8 cellular contexts compared by ENCODE assay signal in the genomic region with DNA sequence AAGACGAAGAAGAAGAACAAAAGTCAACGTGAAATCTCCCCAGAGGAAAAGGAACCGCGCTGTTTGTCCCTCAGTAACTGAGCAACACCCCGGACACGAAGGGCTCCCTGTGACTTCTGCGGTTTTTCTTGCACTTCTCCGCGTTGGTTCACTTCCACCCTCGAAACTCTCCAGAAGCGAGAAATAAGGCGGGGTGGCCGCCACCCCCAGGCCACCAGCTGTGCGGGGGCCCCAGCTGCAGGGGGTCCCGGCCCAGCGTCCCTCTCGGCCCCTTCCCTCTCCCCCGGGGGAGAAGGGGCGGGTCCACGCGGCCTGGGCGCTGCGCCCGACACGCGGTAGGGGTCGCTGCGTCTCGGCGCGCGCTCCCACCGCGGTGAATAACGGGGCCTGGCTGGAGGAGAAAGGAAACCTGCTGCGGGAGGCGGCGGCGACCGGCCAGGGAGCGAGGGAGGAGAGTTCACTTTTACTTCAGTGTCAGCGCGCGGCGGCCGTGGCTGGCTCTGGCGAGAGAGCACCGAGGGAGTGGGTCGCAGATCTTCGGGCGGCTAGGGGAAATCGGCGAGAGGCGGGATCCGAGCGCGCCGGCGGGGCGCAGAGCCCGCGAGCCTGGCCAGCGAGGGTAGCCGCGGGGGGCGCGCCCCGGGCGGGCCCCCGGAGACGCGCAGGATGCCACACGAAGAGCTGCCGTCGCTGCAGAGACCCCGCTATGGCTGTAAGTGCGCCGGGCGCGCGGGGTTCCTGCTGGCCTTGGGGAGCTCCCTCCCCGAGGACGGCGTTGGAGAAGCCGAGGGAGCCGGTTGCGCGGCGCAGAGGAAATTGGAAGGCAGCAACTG. TPM values are rescaled to one million over a fixed set of nuclear protein-coding genes. Genes with fewer than 3 reads are reported as not detected.
A peak's percentile ranks its signal among the peaks of the same experiment; 100 is the strongest.
DNase-seq lines count a peak whose midpoint lies in the region; ATAC-seq lines count a peak whose summit lies in the region.

A gene with protein sequence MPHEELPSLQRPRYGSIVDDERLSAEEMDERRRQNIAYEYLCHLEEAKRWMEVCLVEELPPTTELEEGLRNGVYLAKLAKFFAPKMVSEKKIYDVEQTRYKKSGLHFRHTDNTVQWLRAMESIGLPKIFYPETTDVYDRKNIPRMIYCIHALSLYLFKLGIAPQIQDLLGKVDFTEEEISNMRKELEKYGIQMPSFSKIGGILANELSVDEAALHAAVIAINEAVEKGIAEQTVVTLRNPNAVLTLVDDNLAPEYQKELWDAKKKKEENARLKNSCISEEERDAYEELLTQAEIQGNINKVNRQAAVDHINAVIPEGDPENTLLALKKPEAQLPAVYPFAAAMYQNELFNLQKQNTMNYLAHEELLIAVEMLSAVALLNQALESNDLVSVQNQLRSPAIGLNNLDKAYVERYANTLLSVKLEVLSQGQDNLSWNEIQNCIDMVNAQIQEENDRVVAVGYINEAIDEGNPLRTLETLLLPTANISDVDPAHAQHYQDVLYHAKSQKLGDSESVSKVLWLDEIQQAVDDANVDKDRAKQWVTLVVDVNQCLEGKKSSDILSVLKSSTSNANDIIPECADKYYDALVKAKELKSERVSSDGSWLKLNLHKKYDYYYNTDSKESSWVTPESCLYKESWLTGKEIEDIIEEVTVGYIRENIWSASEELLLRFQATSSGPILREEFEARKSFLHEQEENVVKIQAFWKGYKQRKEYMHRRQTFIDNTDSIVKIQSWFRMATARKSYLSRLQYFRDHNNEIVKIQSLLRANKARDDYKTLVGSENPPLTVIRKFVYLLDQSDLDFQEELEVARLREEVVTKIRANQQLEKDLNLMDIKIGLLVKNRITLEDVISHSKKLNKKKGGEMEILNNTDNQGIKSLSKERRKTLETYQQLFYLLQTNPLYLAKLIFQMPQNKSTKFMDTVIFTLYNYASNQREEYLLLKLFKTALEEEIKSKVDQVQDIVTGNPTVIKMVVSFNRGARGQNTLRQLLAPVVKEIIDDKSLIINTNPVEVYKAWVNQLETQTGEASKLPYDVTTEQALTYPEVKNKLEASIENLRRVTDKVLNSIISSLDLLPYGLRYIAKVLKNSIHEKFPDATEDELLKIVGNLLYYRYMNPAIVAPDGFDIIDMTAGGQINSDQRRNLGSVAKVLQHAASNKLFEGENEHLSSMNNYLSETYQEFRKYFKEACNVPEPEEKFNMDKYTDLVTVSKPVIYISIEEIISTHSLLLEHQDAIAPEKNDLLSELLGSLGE (N-terminal part only) (plus strand): TSS at position 406 of the 833 bp plus-strand sequence. CDS start 261 bp downstream, at position 667.

- H3K4me1 ChIP-seq in ACC112 (ENCODE audit: control insufficient read depth, insufficient read depth, low read length, unreplicated experiment) (no peaks in the 10 kb centered on the region), NT2/D1 (ENCODE audit: insufficient read depth, insufficient read length) (peaks cover 4% of the 10 kb centered on the region)

- peak within 1 kb of the TSS; percentile 87 for H2AFZ ChIP-seq in ACC112 (ENCODE audit: low read length, unreplicated experiment)

- no peak within 1 kb of the TSS for H3K27ac ChIP-seq in ACC112 (ENCODE audit: low read depth, low read length)

- no peaks in the 10 kb centered on the region for H3K36me3 ChIP-seq in ACC112 (ENCODE audit: insufficient read depth, low read length)
- H3K36me3 ChIP-seq in NT2/D1 (ENCODE audit: insufficient read depth, insufficient read length, low read length) = no peaks in the 10 kb centered on the region

- H3K9me3 ChIP-seq in NT2/D1 (ENCODE audit: insufficient read depth, low read length) = no peaks in the 10 kb centered on the region

- no peaks in the 10 kb centered on the region for H3K9me3 Mint-ChIP-seq in naive B cell
- H3K9me3 Mint-ChIP-seq in stimulated activated naive B cell treated with anti-CD40 and anti-IgM and Interleukin-4, amounts not matched to agents 10 μg/mL and 1 μg/mL and 100 μg/mL, for 72 hours = no peaks in the 10 kb centered on the region

- H3K27me3 ChIP-seq in ACC112 (ENCODE audit: insufficient read depth, low read length) (peaks cover 89% of the 10 kb centered on the region), NT2/D1 (ENCODE audit: insufficient read depth, insufficient read length) (no peaks in the 10 kb centered on the region)

- DNase-seq in NT2/D1 (ENCODE audit: low read depth, low spot score) (no peak), naive B cell (peak; percentile 92)
- peak; percentile 36 for DNase-seq in activated CD8-positive, alpha-beta memory T cell treated with anti-CD3 and anti-CD28 coated beads, Interleukin-2, amount 50 U/mL, for 24 hours (ENCODE audit: extremely low read depth)
- DNase-seq in stimulated activated naive B cell treated with anti-CD40 and anti-IgM and Interleukin-4, amounts not matched to agents 10 μg/mL and 1 μg/mL and 100 μg/mL, for 72 hours = peak; percentile 84

- ATAC-seq in GM18520 (IDR thresholded peaks at IDR 0.05; ENCODE audit: unreplicated experiment) = peak; percentile 32
- ATAC-seq in HG03039 (IDR thresholded peaks at IDR 0.05; ENCODE audit: unreplicated experiment) = peak; percentile 59
- peak; percentile 76 for ATAC-seq in esophagus mucosa
- peak; percentile 63 to 66 for ATAC-seq in naive B cell (ENCODE audit: low read depth in 2 of 2)
- ATAC-seq in stimulated activated naive B cell treated with anti-CD40 and anti-IgM and Interleukin-4, amounts not matched to agents 10 μg/mL and 1 μg/mL and 100 μg/mL, for 72 hours (replicated peaks) = peak; percentile 65 to 76

- no peaks in the 10 kb centered on the region for H3K36me3 Mint-ChIP-seq in naive B cell
- peaks cover 0 to 1% of the 10 kb centered on the region in 2 donors for H3K36me3 Mint-ChIP-seq in stimulated activated naive B cell treated with anti-CD40 and anti-IgM and Interleukin-4, amounts not matched to agents 10 μg/mL and 1 μg/mL and 100 μg/mL, for 72 hours

- peak within 1 kb of the TSS; percentile 92 to 98 (median 95) for H3K4me3 Mint-ChIP-seq in naive B cell
- H3K4me3 Mint-ChIP-seq in stimulated activated naive B cell treated with anti-CD40 and anti-IgM and Interleukin-4, amounts not matched to agents 10 μg/mL and 1 μg/mL and 100 μg/mL, for 72 hours = peak within 1 kb of the TSS; percentile 91 to 93

- peak within 1 kb of the TSS; percentile 86 for H3K9ac ChIP-seq in NT2/D1 (ENCODE audit: insufficient read length, low read depth)

- H3K4me3 ChIP-seq in ACC112 (ENCODE audit: low read depth, low read length) (peak within 1 kb of the TSS; percentile 76), NT2/D1 (ENCODE audit: insufficient read length, low read depth) (peak within 1 kb of the TSS; percentile 80)

- H3K27ac Mint-ChIP-seq in naive B cell = peak within 1 kb of the TSS; percentile 97 to 100 (median 99)
- H3K27ac Mint-ChIP-seq in stimulated activated naive B cell treated with anti-CD40 and anti-IgM and Interleukin-4, amounts not matched to agents 10 μg/mL and 1 μg/mL and 100 μg/mL, for 72 hours = peak within 1 kb of the TSS; percentile 95

- peaks cover 35 to 53% (median 35%) of the 10 kb centered on the region in 3 donors for H3K4me1 Mint-ChIP-seq in naive B cell
- peaks cover 29 to 51% of the 10 kb centered on the region in 2 donors for H3K4me1 Mint-ChIP-seq in stimulated activated naive B cell treated with anti-CD40 and anti-IgM and Interleukin-4, amounts not matched to agents 10 μg/mL and 1 μg/mL and 100 μg/mL, for 72 hours

- no peaks in the 10 kb centered on the region for H3K79me2 ChIP-seq in ACC112 (ENCODE audit: control insufficient read depth, insufficient read depth, low read length, unreplicated experiment)

- H3K27me3 Mint-ChIP-seq in naive B cell = peaks cover 0 to 7% (median 4%) of the 10 kb centered on the region in 3 donors
- peaks cover 5 to 6% of the 10 kb centered on the region in 2 donors for H3K27me3 Mint-ChIP-seq in stimulated activated naive B cell treated with anti-CD40 and anti-IgM and Interleukin-4, amounts not matched to agents 10 μg/mL and 1 μg/mL and 100 μg/mL, for 72 hours

RNA-seq across cellular contexts. Expression of the gene that starts here (rescaled TPM):
- total RNA-seq in esophagus mucosa = 4.2 TPM
- polyA plus RNA-seq in naive B cell (ENCODE audit: low read depth in 6 of 6) = 1 to 10 TPM; 2.7 to 9.8 (median 6.2) TPM
